Comparison of ENCODE assay signal across 3 cellular contexts in the genomic region with DNA sequence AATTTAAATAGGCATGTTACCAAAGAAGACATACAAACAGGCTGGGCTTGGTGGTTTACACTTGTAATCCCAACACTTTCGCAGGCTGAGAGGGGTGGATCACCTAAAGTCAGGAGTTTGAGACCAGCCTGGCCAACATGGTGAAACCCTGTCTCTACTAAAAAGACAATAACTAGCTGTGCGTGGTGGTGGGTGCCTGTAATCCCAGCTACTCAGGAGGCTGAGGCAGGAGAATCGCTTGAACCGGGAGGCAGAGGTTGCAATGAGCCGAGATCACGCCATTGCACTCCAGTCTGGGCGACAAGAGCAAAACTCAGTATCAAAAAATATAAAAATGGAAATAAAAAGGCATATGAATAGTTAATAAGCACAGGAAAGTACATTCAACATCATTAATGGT. TPM values are rescaled to one million over a fixed set of nuclear protein-coding genes. Genes with fewer than 3 reads are reported as not detected.
"Had no signal": no experiment of that assay in that cellular context is flagged by ENCODE, and none has a peak within 500 bp of the region (broad histone marks: within the 10 kb centered on the region; RNA-seq: fewer than 3 reads in every experiment).

No MANE protein-coding gene starts in this region.

RNA-seq across cellular contexts. Expression of gene WDFY4, which starts 37.6 kb away (rescaled TPM):
- total RNA-seq: endodermal cell, epithelial cell of proximal tubule, fibroblast of villous mesenchyme had no signal
